In the genomic region with DNA sequence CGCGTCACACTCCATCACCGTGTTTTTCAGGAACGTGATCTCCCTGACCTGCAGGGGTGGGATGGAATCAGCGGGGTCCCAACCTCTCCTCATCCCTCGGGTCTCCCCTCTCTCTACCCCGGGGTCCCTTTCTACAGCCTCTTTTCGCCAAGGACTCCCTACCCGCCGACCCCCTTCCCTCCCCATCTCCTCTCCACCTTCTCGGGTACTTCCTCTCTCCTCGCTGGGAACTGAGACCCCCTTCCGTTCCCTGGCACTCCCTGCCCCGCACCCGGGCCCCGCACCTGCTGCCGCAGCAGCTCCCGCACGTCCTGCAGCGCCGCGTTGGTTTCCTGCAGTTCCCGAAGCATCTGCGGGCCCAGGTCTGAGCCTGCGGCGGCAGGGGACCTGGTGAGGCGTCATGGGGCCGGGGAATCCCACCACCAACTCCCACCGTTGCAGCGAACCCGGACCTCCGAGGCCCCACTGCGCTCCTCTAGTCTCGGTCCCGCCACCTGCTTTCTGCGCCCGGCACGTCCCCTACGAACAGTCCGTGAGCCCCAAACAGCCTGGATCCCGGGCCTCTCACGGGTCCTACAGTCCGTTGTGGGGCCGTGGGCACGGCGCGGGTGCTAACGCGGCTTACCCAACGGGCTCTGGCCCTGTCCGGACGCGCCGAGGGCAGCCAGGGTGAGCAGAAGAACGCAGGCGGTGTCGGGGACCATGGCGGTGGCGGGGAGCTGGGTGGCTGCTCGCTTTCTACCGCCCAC, we compare ENCODE assay signal across 11 cellular contexts. TPM values are rescaled to one million over a fixed set of nuclear protein-coding genes. Genes with fewer than 3 reads are reported as not detected.
DNase-seq lines count a peak whose midpoint lies in the region; ATAC-seq and TF ChIP-seq lines count a peak whose summit lies in the region.
"Had no signal": no experiment of that assay in that cellular context is flagged by ENCODE, and none has a peak within 500 bp of the region (broad histone marks: within the 10 kb centered on the region; RNA-seq: fewer than 3 reads in every experiment).

A gene (minus strand): TSS at position 740 of the 749 bp plus-strand sequence. CDS start 36 bp downstream, at position 704.

- intact Hi-C loops in natural killer cell (cut with micrococcal nuclease) (no loop called here), left lung (cut with DNase I) (no loop called here)

- peaks cover 87% of the 10 kb centered on the region for H3K27me3 ChIP-seq in H7 (ENCODE audit: control insufficient read depth, insufficient read depth, low read length)
- peaks cover 55 to 100% of the 10 kb centered on the region in 2 donors for H3K27me3 ChIP-seq in left lung

- no peak within 1 kb of the TSS for H3K27ac ChIP-seq in left lung

- DNase-seq in 8988T (peak; percentile 14), H7 (peak; percentile 76), ecto neural progenitor cell (ENCODE audit: low spot score) (peak; percentile 58), natural killer cell (no peak), left lung (no peak)
- DNase-seq: cerebellar nuclear complex, NCI-H510A had no signal

- no peaks in the 10 kb centered on the region for H3K9me3 ChIP-seq in left lung

- H3K4me3 ChIP-seq in H7 (ENCODE audit: insufficient read depth, low read depth, low read length) (peak within 1 kb of the TSS; percentile 28; the same call in 1 of the 2 replicates), left lung (peak within 1 kb of the TSS in 1 of 2 donors; percentile 13)

- H3K4me1 ChIP-seq in left lung, result peaks cover 23 to 38% of the 10 kb centered on the region in 2 donors

- no peaks in the 10 kb centered on the region for H3K36me3 ChIP-seq in H7 (replicated peaks; ENCODE audit: control insufficient read depth, insufficient read depth, low read length)
- H3K36me3 ChIP-seq in left lung, result no peaks in the 10 kb centered on the region

- H3K36me3 Mint-ChIP-seq in natural killer cell, result no peaks in the 10 kb centered on the region

- H3K9me3 Mint-ChIP-seq in natural killer cell, result no peaks in the 10 kb centered on the region

- H3K4me1 Mint-ChIP-seq in natural killer cell, result peaks cover 21 to 30% of the 10 kb centered on the region in 2 donors

- TF ChIP-seq CTCF in natural killer cell (IDR thresholded peaks at IDR 0.05), result no peak
- no peak for TF ChIP-seq CTCF in left lung (IDR thresholded peaks at IDR 0.05)

- H3K27me3 Mint-ChIP-seq in natural killer cell (ENCODE audit: low read depth in 2 of 2), result peaks cover 44 to 61% of the 10 kb centered on the region in 2 donors

- no peak within 1 kb of the TSS for H3K27ac Mint-ChIP-seq in natural killer cell

- ATAC-seq in natural killer cell (no peak), HG03097 (IDR thresholded peaks at IDR 0.05; ENCODE audit: low FRiP score, unreplicated experiment) (no peak), HG03039 (IDR thresholded peaks at IDR 0.05; ENCODE audit: unreplicated experiment) (no peak), left lung (no peak), GM19395 (IDR thresholded peaks at IDR 0.05; ENCODE audit: unreplicated experiment) (no peak)

- peak within 1 kb of the TSS; percentile 78 for H3K4me3 Mint-ChIP-seq in natural killer cell

RNA-seq across cellular contexts. Expression of the gene that starts here (rescaled TPM):
- total RNA-seq in H7 (2014; rRNA removed; shearing (Covaris generic)), result not detected in 2 replicates
- total RNA-seq in natural killer cell, result not detected
- 10 to 100 TPM in 1 of 2 donors, 1 to 10 TPM in 1; 1.9 to 47.7 TPM for total RNA-seq in left lung
- total RNA-seq: left lobe of liver had no signal

Comparison
In these comparisons a context has a peak if more than half of its experiments do, and no peak if none do; other contexts are left out.
1. Peak in DNase-seq and H3K4me3 ChIP-seq in H7; RNA of the gene not detected or under 1 TPM.
2. DNase-seq: peak in 8988T (single experiment) and ecto neural progenitor cell (single experiment); none in natural killer cell (single experiment) and left lung (0 of 2).